23 cellular contexts compared by ENCODE assay signal in genomic region chr5:133229931-133230664, GRCh38.
DNase-seq lines count a peak whose midpoint lies in the region; ATAC-seq and TF ChIP-seq lines count a peak whose summit lies in the region.
"Had no signal": no experiment of that assay in that cellular context is flagged by ENCODE, and none has a peak within 500 bp of the region (broad histone marks: within the 10 kb centered on the region; RNA-seq: fewer than 3 reads in every experiment).

No MANE protein-coding gene starts in this region.

- H3K27me3 ChIP-seq in sigmoid colon, result no peaks in the 10 kb centered on the region
- H3K27me3 ChIP-seq: breast epithelium, tibial artery had no signal

- no peak for TF ChIP-seq CTCF in sigmoid colon (IDR thresholded peaks at IDR 0.05)
- TF ChIP-seq CTCF in HFFc6 (IDR thresholded peaks at IDR 0.05), result no peak

- intact Hi-C loops in activated CD4-positive, alpha-beta T cell treated with anti-CD3 and anti-CD28 coated beads for 36 hours (cut with DNase I, micrococcal nuclease), result no loop called here
- intact Hi-C loops in sigmoid colon (cut with DNase I), result no loop called here

- no peak for TF ChIP-seq POLR2A in sigmoid colon (IDR thresholded peaks at IDR 0.05)

- peak; percentile 61 for ATAC-seq in activated CD4-positive, alpha-beta T cell treated with anti-CD3 and anti-CD28 coated beads for 36 hours
- ATAC-seq in activated T-helper 17 cell treated with anti-CD3 and anti-CD28 coated beads, Interleukin-2, amount 50 U/mL, for 72 hours (replicated peaks), result peak; percentile 47
- peak; percentile 57 for ATAC-seq in esophagus mucosa

- H3K27ac ChIP-seq in sigmoid colon, result no peak overlapping the region
- H3K27ac ChIP-seq in substantia nigra (ENCODE audit: low read depth, low read length, poor library complexity, severe bottlenecking), result no peak overlapping the region
- H3K27ac ChIP-seq: tibial artery, VCaP had no signal

- 83 to 91% methylated on average over 8 of the region's 8 CpGs for WGBS in sigmoid colon, 2 donors

- CTCF ChIA-PET in activated CD4-positive, alpha-beta T cell treated with anti-CD3 and anti-CD28 coated beads for 36 hours (lab: Charles Lee), result interaction anchor here (0.7 kb wide), 2 partner anchors 87 to 595 kb away, joined by 3 to 6 read pairs; no protein-coding TSS in a partner anchor

- H3K36me3 ChIP-seq in sigmoid colon, result no peaks in the 10 kb centered on the region
- H3K36me3 ChIP-seq: breast epithelium, tibial artery had no signal

- no peak overlapping the region for H3K4me3 Mint-ChIP-seq in activated CD4-positive, alpha-beta T cell treated with anti-CD3 and anti-CD28 coated beads for 36 hours
- no peak overlapping the region for H3K4me3 Mint-ChIP-seq in activated T-helper 17 cell treated with anti-CD3 and anti-CD28 coated beads, Interleukin-2, amount 50 U/mL, for 72 hours
- no peak overlapping the region for H3K4me3 Mint-ChIP-seq in HFFc6
- H3K4me3 Mint-ChIP-seq: dendritic cell treated with granulocyte-macrophage colony-stimulating factor and Interleukin-4, amounts not matched to agents 40 ng/mL and 50 ng/mL, for 4 days had no signal

- H3K4me1 ChIP-seq in sigmoid colon, result peaks cover 0 to 17% (median 15%) of the 10 kb centered on the region in 4 donors
- H3K4me1 ChIP-seq: tibial artery had no signal

- H3K4me1 Mint-ChIP-seq in activated CD4-positive, alpha-beta T cell treated with anti-CD3 and anti-CD28 coated beads for 36 hours, result no peaks in the 10 kb centered on the region
- H3K4me1 Mint-ChIP-seq in activated T-helper 17 cell treated with anti-CD3 and anti-CD28 coated beads, Interleukin-2, amount 50 U/mL, for 72 hours, result no peaks in the 10 kb centered on the region
- H3K4me1 Mint-ChIP-seq in HFFc6 (ENCODE audit: low read depth), result no peaks in the 10 kb centered on the region

- no peaks in the 10 kb centered on the region for H3K27me3 Mint-ChIP-seq in activated CD4-positive, alpha-beta T cell treated with anti-CD3 and anti-CD28 coated beads for 36 hours
- H3K27me3 Mint-ChIP-seq in activated T-helper 17 cell treated with anti-CD3 and anti-CD28 coated beads, Interleukin-2, amount 50 U/mL, for 72 hours, result no peaks in the 10 kb centered on the region
- peaks cover 37% of the 10 kb centered on the region for H3K27me3 Mint-ChIP-seq in HFFc6 (ENCODE audit: insufficient read depth)

- H3K4me3 ChIP-seq in sigmoid colon, result no peak overlapping the region
- H3K4me3 ChIP-seq: breast epithelium, smooth muscle cell, tibial artery had no signal

- no peak overlapping the region for H3K27ac Mint-ChIP-seq in activated CD4-positive, alpha-beta T cell treated with anti-CD3 and anti-CD28 coated beads for 36 hours
- no peak overlapping the region for H3K27ac Mint-ChIP-seq in activated T-helper 17 cell treated with anti-CD3 and anti-CD28 coated beads, Interleukin-2, amount 50 U/mL, for 72 hours
- H3K27ac Mint-ChIP-seq in HFFc6, result no peak overlapping the region

- no peak for DNase-seq in activated CD4-positive, alpha-beta T cell treated with anti-CD3 and anti-CD28 coated beads for 36 hours
- DNase-seq in activated CD4-positive, alpha-beta T cell treated with anti-CD3 and anti-CD28 coated beads for 48 hours, result no peak
- peak; percentile 17 for DNase-seq in sigmoid colon
- DNase-seq in HFFc6, result no peak
- no peak for DNase-seq in NK-92 (lab: John Stamatoyannopoulos, UW; ENCODE audit: unreplicated experiment)
- DNase-seq in substantia nigra (lab: John Stamatoyannopoulos, UW), result no peak
- DNase-seq: 8988T; activated gamma-delta T cell; GDM1; hippocampal formation; Kasumi-1; NCI-H1105; NCI-H446 treated with DMSO at 0.1 percent for 48 hours; RPMI8226; SK-N-SH; stimulated activated naive CD4-positive, alpha-beta T cell; tibial artery had no signal

- H3K9me3 Mint-ChIP-seq in activated CD4-positive, alpha-beta T cell treated with anti-CD3 and anti-CD28 coated beads for 36 hours (ENCODE audit: low read depth), result no peaks in the 10 kb centered on the region
- no peaks in the 10 kb centered on the region for H3K9me3 Mint-ChIP-seq in activated T-helper 17 cell treated with anti-CD3 and anti-CD28 coated beads, Interleukin-2, amount 50 U/mL, for 72 hours
- no peaks in the 10 kb centered on the region for H3K9me3 Mint-ChIP-seq in HFFc6
- H3K9me3 Mint-ChIP-seq: dendritic cell treated with granulocyte-macrophage colony-stimulating factor and Interleukin-4, amounts not matched to agents 40 ng/mL and 50 ng/mL, for 4 days had no signal

- H3K9me3 ChIP-seq in sigmoid colon, result no peaks in the 10 kb centered on the region
- H3K9me3 ChIP-seq: breast epithelium, SK-N-SH, tibial artery had no signal

- no peak for TF ChIP-seq EP300 in sigmoid colon (IDR thresholded peaks at IDR 0.05)

- no peaks in the 10 kb centered on the region for H3K36me3 Mint-ChIP-seq in activated CD4-positive, alpha-beta T cell treated with anti-CD3 and anti-CD28 coated beads for 36 hours (ENCODE audit: low read depth)
- no peaks in the 10 kb centered on the region for H3K36me3 Mint-ChIP-seq in activated T-helper 17 cell treated with anti-CD3 and anti-CD28 coated beads, Interleukin-2, amount 50 U/mL, for 72 hours (ENCODE audit: low read depth)
- no peaks in the 10 kb centered on the region for H3K36me3 Mint-ChIP-seq in HFFc6 (ENCODE audit: low read depth)

- POLR2A ChIA-PET in activated CD4-positive, alpha-beta T cell treated with anti-CD3 and anti-CD28 coated beads for 36 hours (lab: Charles Lee), result interaction anchor here (0.7 kb wide), 1 partner anchor 293 kb away, joined by 4 read pairs; no protein-coding TSS in a partner anchor
